In the genomic region with DNA sequence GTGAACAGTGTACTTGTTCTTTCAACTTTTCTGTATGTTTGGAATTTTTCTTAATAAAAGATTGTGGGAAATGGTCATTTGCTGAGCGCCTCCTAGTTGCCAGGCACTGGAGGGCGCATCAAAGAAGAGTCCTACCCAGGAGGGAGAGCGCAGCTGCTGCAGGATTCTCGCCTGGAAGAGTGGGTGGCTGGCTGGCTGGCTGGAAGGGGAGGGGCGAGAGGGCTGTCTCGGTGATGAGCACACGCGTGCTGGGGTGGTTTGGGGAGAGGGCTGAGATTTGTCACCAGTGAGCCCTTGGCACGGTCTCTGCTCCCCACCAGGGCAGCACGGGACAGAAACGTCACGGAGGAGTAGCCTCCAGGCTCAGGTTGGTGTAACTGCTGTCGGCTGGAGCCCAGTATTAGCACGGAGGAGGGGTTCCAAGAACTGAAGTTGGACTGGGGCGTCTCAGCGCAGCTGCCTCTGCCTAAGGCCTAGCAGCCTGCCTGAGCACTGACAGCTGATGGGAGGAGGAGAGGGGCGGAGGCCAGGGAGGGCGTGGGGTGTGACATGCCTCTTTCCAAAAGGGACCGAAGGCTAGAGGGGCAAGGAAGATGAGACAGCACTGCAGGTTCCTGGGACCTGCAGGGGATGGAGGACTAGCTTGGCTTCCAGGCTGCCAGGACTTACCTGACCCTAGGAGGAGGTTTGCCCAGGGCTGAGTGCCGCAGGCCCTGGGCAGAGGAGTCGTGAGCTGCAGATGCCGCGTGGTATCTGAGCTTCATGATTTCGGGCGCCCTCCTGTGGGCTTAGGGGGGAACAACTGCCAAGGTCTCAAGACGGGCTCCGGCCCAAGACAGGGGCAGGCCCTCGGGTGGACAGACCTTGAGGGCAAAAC, we compare ENCODE assay signal across 1 cellular context.
TF ChIP-seq lines count a peak whose summit lies in the region.

No MANE protein-coding gene starts in this region.

TF ChIP-seq in H1, 55 proteins besides CTCF, POLR2A, EP300 and RAD21:
- peak; percentile 68 to 78; a peak in 2 of 4 replicates for TF ChIP-seq SIN3A (conservative IDR thresholded peaks at IDR 0.05 in 1 of 2, IDR thresholded peaks at IDR 0.05 in 1 of 2; ENCODE audit: low read depth in 1 of 2, low read length in 2 of 2)
- TF ChIP-seq SP2 (IDR thresholded peaks at IDR 0.05; ENCODE audit: low read length) = no peak
- no peak for TF ChIP-seq RXRA (IDR thresholded peaks at IDR 0.05; ENCODE audit: insufficient read depth, low read depth, low read length)
- TF ChIP-seq NRF1 (IDR thresholded peaks at IDR 0.05; ENCODE audit: low read depth, low read length) = no peak
- no peak for TF ChIP-seq FOSL1 (IDR thresholded peaks at IDR 0.05; ENCODE audit: insufficient read depth, low read depth, low read length)
- TF ChIP-seq, protein P1, sequence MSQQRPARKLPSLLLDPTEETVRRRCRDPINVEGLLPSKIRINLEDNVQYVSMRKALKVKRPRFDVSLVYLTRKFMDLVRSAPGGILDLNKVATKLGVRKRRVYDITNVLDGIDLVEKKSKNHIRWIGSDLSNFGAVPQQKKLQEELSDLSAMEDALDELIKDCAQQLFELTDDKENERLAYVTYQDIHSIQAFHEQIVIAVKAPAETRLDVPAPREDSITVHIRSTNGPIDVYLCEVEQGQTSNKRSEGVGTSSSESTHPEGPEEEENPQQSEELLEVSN (IDR thresholded peaks at IDR 0.05) = 0 out of 2 replicates have a peak, but pooled peaks have one; percentile 30
- TF ChIP-seq HDAC2 (IDR thresholded peaks at IDR 0.05; ENCODE audit: borderline replicate concordance in 1 of 2, low read depth in 2 of 2, low read length in 2 of 2) = peak in 1 of 2 experiments; percentile 46; a peak in 1 of 4 replicates
- TF ChIP-seq SIX5 (IDR thresholded peaks at IDR 0.05; ENCODE audit: low read depth, low read length) = no peak
- no peak for TF ChIP-seq CHD2 (IDR thresholded peaks at IDR 0.05; ENCODE audit: low read length)
- no peak for TF ChIP-seq NANOG (IDR thresholded peaks at IDR 0.05; ENCODE audit: insufficient read depth, low read depth, low read length, poor library complexity, severe bottlenecking)
- TF ChIP-seq SUZ12 (IDR thresholded peaks at IDR 0.05; ENCODE audit: low read length) = no peak
- no peak for TF ChIP-seq RNF2 (IDR thresholded peaks at IDR 0.05; ENCODE audit: borderline replicate concordance, low read depth, low read length, missing control alignments, poor library complexity, severe bottlenecking)
- TF ChIP-seq, protein P2, sequence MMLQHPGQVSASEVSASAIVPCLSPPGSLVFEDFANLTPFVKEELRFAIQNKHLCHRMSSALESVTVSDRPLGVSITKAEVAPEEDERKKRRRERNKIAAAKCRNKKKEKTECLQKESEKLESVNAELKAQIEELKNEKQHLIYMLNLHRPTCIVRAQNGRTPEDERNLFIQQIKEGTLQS (IDR thresholded peaks at IDR 0.05; ENCODE audit: insufficient read depth, low read depth, low read length) = no peak
- no peak for TF ChIP-seq BRCA1 (IDR thresholded peaks at IDR 0.05; ENCODE audit: low read depth, low read length)
- no peak for TF ChIP-seq TAF1 (IDR thresholded peaks at IDR 0.05; ENCODE audit: low read depth, low read length)
- TF ChIP-seq EZH2 (IDR thresholded peaks at IDR 0.05; ENCODE audit: low read depth, low read length, severe bottlenecking) = no peak
- peak; percentile 36 for TF ChIP-seq SAP30 (IDR thresholded peaks at IDR 0.05; ENCODE audit: insufficient read depth, insufficient replicate concordance, low read length)
- no peak for TF ChIP-seq RFX5 (IDR thresholded peaks at IDR 0.05; ENCODE audit: borderline replicate concordance, low read depth, low read length)
- 0 out of 2 replicates have a peak, but pooled peaks have one; percentile 38 for TF ChIP-seq TCF12 (IDR thresholded peaks at IDR 0.05; ENCODE audit: low read depth, low read length)
- TF ChIP-seq, protein P3, sequence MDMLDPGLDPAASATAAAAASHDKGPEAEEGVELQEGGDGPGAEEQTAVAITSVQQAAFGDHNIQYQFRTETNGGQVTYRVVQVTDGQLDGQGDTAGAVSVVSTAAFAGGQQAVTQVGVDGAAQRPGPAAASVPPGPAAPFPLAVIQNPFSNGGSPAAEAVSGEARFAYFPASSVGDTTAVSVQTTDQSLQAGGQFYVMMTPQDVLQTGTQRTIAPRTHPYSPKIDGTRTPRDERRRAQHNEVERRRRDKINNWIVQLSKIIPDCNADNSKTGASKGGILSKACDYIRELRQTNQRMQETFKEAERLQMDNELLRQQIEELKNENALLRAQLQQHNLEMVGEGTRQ (IDR thresholded peaks at IDR 0.05; ENCODE audit: low read length) = peak; percentile 2; the same call in 1 of the 2 replicates
- no peak for TF ChIP-seq MAFK (IDR thresholded peaks at IDR 0.05; ENCODE audit: low read depth, low read length)
- no peak for TF ChIP-seq POU5F1 (IDR thresholded peaks at IDR 0.05; ENCODE audit: low read depth, low read length)
- TF ChIP-seq GABPA (IDR thresholded peaks at IDR 0.05; ENCODE audit: borderline replicate concordance, insufficient read depth, low read length) = peak; percentile 70; the same call in 1 of the 2 replicates
- no peak for TF ChIP-seq KDM5A (IDR thresholded peaks at IDR 0.05; ENCODE audit: low read length)
- TF ChIP-seq POLR2AphosphoS5 (IDR thresholded peaks at IDR 0.05; ENCODE audit: low read depth, low read length) = peak; percentile 24; the same call in 1 of the 2 replicates
- TF ChIP-seq GTF2F1 (IDR thresholded peaks at IDR 0.05; ENCODE audit: borderline replicate concordance, low read depth, low read length) = no peak
- no peak for TF ChIP-seq SRF (IDR thresholded peaks at IDR 0.05; ENCODE audit: low read depth, low read length)
- no peak for TF ChIP-seq TEAD4 (IDR thresholded peaks at IDR 0.05; ENCODE audit: low read depth, low read length)
- peak; percentile 22; the same call in 1 of the 2 replicates for TF ChIP-seq YY1 (IDR thresholded peaks at IDR 0.05; ENCODE audit: low read depth, low read length)
- TF ChIP-seq KDM1A (IDR thresholded peaks at IDR 0.05; ENCODE audit: borderline replicate concordance, low read length) = no peak
- TF ChIP-seq JUND (IDR thresholded peaks at IDR 0.05; ENCODE audit: low read length) = peak; percentile 16; the same call in 1 of the 2 replicates
- no peak for TF ChIP-seq CBX8 (IDR thresholded peaks at IDR 0.05; ENCODE audit: borderline replicate concordance, low read depth, low read length)
- TF ChIP-seq ASH2L (IDR thresholded peaks at IDR 0.05; ENCODE audit: low read length) = no peak
- TF ChIP-seq EGR1 (IDR thresholded peaks at IDR 0.05; ENCODE audit: borderline replicate concordance, low read depth, low read length) = no peak
- TF ChIP-seq, protein P4, sequence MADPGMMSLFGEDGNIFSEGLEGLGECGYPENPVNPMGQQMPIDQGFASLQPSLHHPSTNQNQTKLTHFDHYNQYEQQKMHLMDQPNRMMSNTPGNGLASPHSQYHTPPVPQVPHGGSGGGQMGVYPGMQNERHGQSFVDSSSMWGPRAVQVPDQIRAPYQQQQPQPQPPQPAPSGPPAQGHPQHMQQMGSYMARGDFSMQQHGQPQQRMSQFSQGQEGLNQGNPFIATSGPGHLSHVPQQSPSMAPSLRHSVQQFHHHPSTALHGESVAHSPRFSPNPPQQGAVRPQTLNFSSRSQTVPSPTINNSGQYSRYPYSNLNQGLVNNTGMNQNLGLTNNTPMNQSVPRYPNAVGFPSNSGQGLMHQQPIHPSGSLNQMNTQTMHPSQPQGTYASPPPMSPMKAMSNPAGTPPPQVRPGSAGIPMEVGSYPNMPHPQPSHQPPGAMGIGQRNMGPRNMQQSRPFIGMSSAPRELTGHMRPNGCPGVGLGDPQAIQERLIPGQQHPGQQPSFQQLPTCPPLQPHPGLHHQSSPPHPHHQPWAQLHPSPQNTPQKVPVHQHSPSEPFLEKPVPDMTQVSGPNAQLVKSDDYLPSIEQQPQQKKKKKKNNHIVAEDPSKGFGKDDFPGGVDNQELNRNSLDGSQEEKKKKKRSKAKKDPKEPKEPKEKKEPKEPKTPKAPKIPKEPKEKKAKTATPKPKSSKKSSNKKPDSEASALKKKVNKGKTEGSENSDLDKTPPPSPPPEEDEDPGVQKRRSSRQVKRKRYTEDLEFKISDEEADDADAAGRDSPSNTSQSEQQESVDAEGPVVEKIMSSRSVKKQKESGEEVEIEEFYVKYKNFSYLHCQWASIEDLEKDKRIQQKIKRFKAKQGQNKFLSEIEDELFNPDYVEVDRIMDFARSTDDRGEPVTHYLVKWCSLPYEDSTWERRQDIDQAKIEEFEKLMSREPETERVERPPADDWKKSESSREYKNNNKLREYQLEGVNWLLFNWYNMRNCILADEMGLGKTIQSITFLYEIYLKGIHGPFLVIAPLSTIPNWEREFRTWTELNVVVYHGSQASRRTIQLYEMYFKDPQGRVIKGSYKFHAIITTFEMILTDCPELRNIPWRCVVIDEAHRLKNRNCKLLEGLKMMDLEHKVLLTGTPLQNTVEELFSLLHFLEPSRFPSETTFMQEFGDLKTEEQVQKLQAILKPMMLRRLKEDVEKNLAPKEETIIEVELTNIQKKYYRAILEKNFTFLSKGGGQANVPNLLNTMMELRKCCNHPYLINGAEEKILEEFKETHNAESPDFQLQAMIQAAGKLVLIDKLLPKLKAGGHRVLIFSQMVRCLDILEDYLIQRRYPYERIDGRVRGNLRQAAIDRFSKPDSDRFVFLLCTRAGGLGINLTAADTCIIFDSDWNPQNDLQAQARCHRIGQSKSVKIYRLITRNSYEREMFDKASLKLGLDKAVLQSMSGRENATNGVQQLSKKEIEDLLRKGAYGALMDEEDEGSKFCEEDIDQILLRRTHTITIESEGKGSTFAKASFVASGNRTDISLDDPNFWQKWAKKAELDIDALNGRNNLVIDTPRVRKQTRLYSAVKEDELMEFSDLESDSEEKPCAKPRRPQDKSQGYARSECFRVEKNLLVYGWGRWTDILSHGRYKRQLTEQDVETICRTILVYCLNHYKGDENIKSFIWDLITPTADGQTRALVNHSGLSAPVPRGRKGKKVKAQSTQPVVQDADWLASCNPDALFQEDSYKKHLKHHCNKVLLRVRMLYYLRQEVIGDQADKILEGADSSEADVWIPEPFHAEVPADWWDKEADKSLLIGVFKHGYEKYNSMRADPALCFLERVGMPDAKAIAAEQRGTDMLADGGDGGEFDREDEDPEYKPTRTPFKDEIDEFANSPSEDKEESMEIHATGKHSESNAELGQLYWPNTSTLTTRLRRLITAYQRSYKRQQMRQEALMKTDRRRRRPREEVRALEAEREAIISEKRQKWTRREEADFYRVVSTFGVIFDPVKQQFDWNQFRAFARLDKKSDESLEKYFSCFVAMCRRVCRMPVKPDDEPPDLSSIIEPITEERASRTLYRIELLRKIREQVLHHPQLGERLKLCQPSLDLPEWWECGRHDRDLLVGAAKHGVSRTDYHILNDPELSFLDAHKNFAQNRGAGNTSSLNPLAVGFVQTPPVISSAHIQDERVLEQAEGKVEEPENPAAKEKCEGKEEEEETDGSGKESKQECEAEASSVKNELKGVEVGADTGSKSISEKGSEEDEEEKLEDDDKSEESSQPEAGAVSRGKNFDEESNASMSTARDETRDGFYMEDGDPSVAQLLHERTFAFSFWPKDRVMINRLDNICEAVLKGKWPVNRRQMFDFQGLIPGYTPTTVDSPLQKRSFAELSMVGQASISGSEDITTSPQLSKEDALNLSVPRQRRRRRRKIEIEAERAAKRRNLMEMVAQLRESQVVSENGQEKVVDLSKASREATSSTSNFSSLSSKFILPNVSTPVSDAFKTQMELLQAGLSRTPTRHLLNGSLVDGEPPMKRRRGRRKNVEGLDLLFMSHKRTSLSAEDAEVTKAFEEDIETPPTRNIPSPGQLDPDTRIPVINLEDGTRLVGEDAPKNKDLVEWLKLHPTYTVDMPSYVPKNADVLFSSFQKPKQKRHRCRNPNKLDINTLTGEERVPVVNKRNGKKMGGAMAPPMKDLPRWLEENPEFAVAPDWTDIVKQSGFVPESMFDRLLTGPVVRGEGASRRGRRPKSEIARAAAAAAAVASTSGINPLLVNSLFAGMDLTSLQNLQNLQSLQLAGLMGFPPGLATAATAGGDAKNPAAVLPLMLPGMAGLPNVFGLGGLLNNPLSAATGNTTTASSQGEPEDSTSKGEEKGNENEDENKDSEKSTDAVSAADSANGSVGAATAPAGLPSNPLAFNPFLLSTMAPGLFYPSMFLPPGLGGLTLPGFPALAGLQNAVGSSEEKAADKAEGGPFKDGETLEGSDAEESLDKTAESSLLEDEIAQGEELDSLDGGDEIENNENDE (IDR thresholded peaks at IDR 0.05; ENCODE audit: insufficient replicate concordance, low read length) = no peak
- no peak for TF ChIP-seq JUN (IDR thresholded peaks at IDR 0.05; ENCODE audit: low read depth, low read length)
- no peak for TF ChIP-seq CHD1 (IDR thresholded peaks at IDR 0.05; ENCODE audit: low read depth, low read length)
- TF ChIP-seq ZNF274 (IDR thresholded peaks at IDR 0.05; ENCODE audit: borderline replicate concordance, extremely low read depth, low read length) = no peak
- no peak for TF ChIP-seq PHF8 (conservative IDR thresholded peaks at IDR 0.05; ENCODE audit: low read depth, low read length)
- no peak for TF ChIP-seq KDM4A (IDR thresholded peaks at IDR 0.05; ENCODE audit: low read depth, low read length, severe bottlenecking)
- TF ChIP-seq, protein P5, sequence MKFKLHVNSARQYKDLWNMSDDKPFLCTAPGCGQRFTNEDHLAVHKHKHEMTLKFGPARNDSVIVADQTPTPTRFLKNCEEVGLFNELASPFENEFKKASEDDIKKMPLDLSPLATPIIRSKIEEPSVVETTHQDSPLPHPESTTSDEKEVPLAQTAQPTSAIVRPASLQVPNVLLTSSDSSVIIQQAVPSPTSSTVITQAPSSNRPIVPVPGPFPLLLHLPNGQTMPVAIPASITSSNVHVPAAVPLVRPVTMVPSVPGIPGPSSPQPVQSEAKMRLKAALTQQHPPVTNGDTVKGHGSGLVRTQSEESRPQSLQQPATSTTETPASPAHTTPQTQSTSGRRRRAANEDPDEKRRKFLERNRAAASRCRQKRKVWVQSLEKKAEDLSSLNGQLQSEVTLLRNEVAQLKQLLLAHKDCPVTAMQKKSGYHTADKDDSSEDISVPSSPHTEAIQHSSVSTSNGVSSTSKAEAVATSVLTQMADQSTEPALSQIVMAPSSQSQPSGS (IDR thresholded peaks at IDR 0.05; ENCODE audit: low read length) = peak; percentile 39; the same call in 1 of the 2 replicates
- TF ChIP-seq CEBPB (IDR thresholded peaks at IDR 0.05; ENCODE audit: low read depth, low read length) = no peak
- TF ChIP-seq CREB1 (IDR thresholded peaks at IDR 0.05) = no peak
- no peak for TF ChIP-seq SIRT6 (IDR thresholded peaks at IDR 0.05; ENCODE audit: low read length)
- TF ChIP-seq CTBP2 (IDR thresholded peaks at IDR 0.05; ENCODE audit: borderline replicate concordance, insufficient read depth, insufficient read length, low read length) = no peak
- TF ChIP-seq BCL11A (IDR thresholded peaks at IDR 0.05; ENCODE audit: low read depth in 2 of 2, low read length in 2 of 2) = no peak
- no peak for TF ChIP-seq TAF7 (optimal IDR thresholded peaks at IDR 0.05; ENCODE audit: borderline replicate concordance, low read depth, low read length)
- no peak for TF ChIP-seq TBP (IDR thresholded peaks at IDR 0.05; ENCODE audit: low read depth, low read length)
- TF ChIP-seq, protein P6, sequence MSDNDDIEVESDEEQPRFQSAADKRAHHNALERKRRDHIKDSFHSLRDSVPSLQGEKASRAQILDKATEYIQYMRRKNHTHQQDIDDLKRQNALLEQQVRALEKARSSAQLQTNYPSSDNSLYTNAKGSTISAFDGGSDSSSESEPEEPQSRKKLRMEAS (IDR thresholded peaks at IDR 0.05) = peak; percentile 93
- no peak for TF ChIP-seq RBBP5 (IDR thresholded peaks at IDR 0.05; ENCODE audit: borderline replicate concordance, low read depth, low read length)
- no peak for TF ChIP-seq SP1 (IDR thresholded peaks at IDR 0.05; ENCODE audit: low read depth, low read length)
- TF ChIP-seq HDAC6 (IDR thresholded peaks at IDR 0.05; ENCODE audit: low read depth, low read length) = no peak
- TF ChIP-seq SP4 (IDR thresholded peaks at IDR 0.05; ENCODE audit: low read length) = no peak
- TF ChIP-seq CBX5 (IDR thresholded peaks at IDR 0.05; ENCODE audit: low read depth, low read length) = no peak
- TF ChIP-seq BACH1 (IDR thresholded peaks at IDR 0.05; ENCODE audit: low read length) = no peak
